10 cellular contexts compared by ENCODE assay signal in the genomic region with DNA sequence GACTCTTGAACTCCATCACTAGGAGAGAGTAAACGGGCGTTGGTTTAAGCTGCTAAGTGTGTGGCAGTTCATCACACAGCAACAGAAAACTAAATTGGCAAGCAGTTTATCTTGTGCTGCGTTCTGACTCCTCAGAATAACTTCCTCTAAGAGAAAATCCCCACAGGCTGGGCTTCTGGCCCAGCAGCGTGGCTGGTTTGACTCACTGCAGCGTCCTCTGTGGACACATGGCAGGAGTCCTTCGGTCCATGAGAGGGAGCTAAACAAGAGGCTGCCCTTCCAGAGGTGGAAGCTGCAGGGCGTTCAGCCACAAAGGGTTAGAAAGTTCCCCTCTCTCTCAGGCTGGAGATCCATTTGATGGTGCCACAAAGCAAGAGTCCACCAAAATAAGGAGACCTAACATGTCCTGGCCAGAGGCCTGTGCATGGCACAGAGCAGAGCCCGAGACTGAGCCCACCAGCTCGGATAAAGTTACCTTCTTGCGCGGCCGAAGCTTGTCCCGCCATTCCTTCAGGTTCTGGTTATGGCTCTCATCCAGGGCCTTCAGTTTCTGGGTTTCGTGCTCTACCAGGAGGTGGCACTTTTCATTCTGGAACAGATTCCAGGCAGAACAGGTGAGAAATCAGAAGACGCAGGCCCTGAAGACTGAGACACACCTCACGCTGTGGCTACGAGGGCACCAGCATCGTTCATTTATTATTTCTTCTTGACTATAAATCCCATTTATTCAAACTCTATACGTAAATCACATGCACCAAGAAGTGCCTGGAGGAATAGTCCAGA. TPM values are rescaled to one million over a fixed set of nuclear protein-coding genes. Genes with fewer than 3 reads are reported as not detected.
DNase-seq lines count a peak whose midpoint lies in the region; ATAC-seq lines count a peak whose summit lies in the region.
"Had no signal": no experiment of that assay in that cellular context is flagged by ENCODE, and none has a peak within 500 bp of the region (broad histone marks: within the 10 kb centered on the region; RNA-seq: fewer than 3 reads in every experiment).

No MANE protein-coding gene starts in this region.

- H3K36me3 Mint-ChIP-seq in activated CD4-positive, alpha-beta T cell treated with anti-CD3 and anti-CD28 coated beads, Interleukin-2, amount 10 ng/mL, durations not matched to agents 7 days and 5 days (ENCODE audit: low read depth) = peaks cover 84% of the 10 kb centered on the region

- no peak overlapping the region for H3K9ac ChIP-seq in muscle layer of colon (ENCODE audit: low read length)
- H3K9ac ChIP-seq: BLaER1 had no signal

- no peak overlapping the region for H3K4me3 Mint-ChIP-seq in activated CD4-positive, alpha-beta T cell treated with anti-CD3 and anti-CD28 coated beads, Interleukin-2, amount 10 ng/mL, durations not matched to agents 7 days and 5 days

- H3K27me3 Mint-ChIP-seq in activated CD4-positive, alpha-beta T cell treated with anti-CD3 and anti-CD28 coated beads, Interleukin-2, amount 10 ng/mL, durations not matched to agents 7 days and 5 days = no peaks in the 10 kb centered on the region

- H3K4me3 ChIP-seq in ACC112 (ENCODE audit: low read depth, low read length) (no peak overlapping the region), muscle layer of colon (ENCODE audit: low read depth in 1 of 2, low read length in 2 of 2) (no peak overlapping the region)
- H3K4me3 ChIP-seq: BLaER1 had no signal

- H3K79me2 ChIP-seq in ACC112 (ENCODE audit: control insufficient read depth, insufficient read depth, low read length, unreplicated experiment) = no peaks in the 10 kb centered on the region

- H3K36me3 ChIP-seq in ACC112 (ENCODE audit: insufficient read depth, low read length) (peaks cover 21% of the 10 kb centered on the region), muscle layer of colon (ENCODE audit: insufficient read depth, low read length) (peaks cover 12% of the 10 kb centered on the region)

- CTCF ChIA-PET in activated CD4-positive, alpha-beta T cell treated with anti-CD3 and anti-CD28 coated beads, Interleukin-2, amount 10 ng/mL, durations not matched to agents 7 days and 5 days (lab: Charles Lee) = interaction anchor here (1.5 kb wide), 1 partner anchor 24 kb away, joined by 3 read pairs; no protein-coding TSS in a partner anchor

- DNase-seq in NCI-H226 (peak; percentile 23), fibroblast of gingiva (ENCODE audit: low read depth) (peak; percentile 76), NCI-H2107 (lab: John Stamatoyannopoulos, UW) (no peak), COR-L47 (lab: John Stamatoyannopoulos, UW) (no peak)
- DNase-seq in activated CD4-positive, alpha-beta T cell treated with anti-CD3 and anti-CD28 coated beads, Interleukin-2, amount 10 ng/mL, durations not matched to agents 7 days and 5 days = no peak
- DNase-seq: activated CD4-positive, alpha-beta T cell treated with anti-CD3 and anti-CD28 coated beads for 4 hours had no signal

- peak overlapping the region; percentile 57 for H3K27ac ChIP-seq in ACC112 (ENCODE audit: low read depth, low read length)
- H3K27ac ChIP-seq in muscle layer of colon (ENCODE audit: low read depth, low read length) = peak overlapping the region; percentile 42
- H3K27ac ChIP-seq: BLaER1 had no signal

- H3K9me3 ChIP-seq in muscle layer of colon (ENCODE audit: low read length) = no peaks in the 10 kb centered on the region
- H3K9me3 ChIP-seq: BLaER1 had no signal

- ATAC-seq in GM19324 (IDR thresholded peaks at IDR 0.05; ENCODE audit: low FRiP score, unreplicated experiment) = no peak

- H3K4me1 Mint-ChIP-seq in activated CD4-positive, alpha-beta T cell treated with anti-CD3 and anti-CD28 coated beads, Interleukin-2, amount 10 ng/mL, durations not matched to agents 7 days and 5 days = peaks cover 23% of the 10 kb centered on the region

- no peaks in the 10 kb centered on the region for H3K9me3 Mint-ChIP-seq in activated CD4-positive, alpha-beta T cell treated with anti-CD3 and anti-CD28 coated beads, Interleukin-2, amount 10 ng/mL, durations not matched to agents 7 days and 5 days

- peaks cover 14% of the 10 kb centered on the region for H3K4me1 ChIP-seq in ACC112 (ENCODE audit: control insufficient read depth, insufficient read depth, low read length, unreplicated experiment)
- peaks cover 12% of the 10 kb centered on the region for H3K4me1 ChIP-seq in muscle layer of colon (ENCODE audit: insufficient read depth, low read length)

- H2AFZ ChIP-seq in ACC112 (ENCODE audit: low read length, unreplicated experiment) = no peak overlapping the region

- no peak overlapping the region for H3K27ac Mint-ChIP-seq in activated CD4-positive, alpha-beta T cell treated with anti-CD3 and anti-CD28 coated beads, Interleukin-2, amount 10 ng/mL, durations not matched to agents 7 days and 5 days

- H3K27me3 ChIP-seq in ACC112 (ENCODE audit: insufficient read depth, low read length) (no peaks in the 10 kb centered on the region), muscle layer of colon (ENCODE audit: control insufficient read depth in 1 of 2, insufficient read depth in 2 of 2, low read length in 2 of 2) (no peaks in the 10 kb centered on the region)
- H3K27me3 ChIP-seq: BLaER1 had no signal

- POLR2A ChIA-PET in activated CD4-positive, alpha-beta T cell treated with anti-CD3 and anti-CD28 coated beads, Interleukin-2, amount 10 ng/mL, durations not matched to agents 7 days and 5 days (lab: Charles Lee) = no interaction called here

RNA-seq across cellular contexts. Expression of a gene that starts 46.2 kb away (rescaled TPM):
- total RNA-seq in activated CD4-positive, alpha-beta T cell treated with anti-CD3 and anti-CD28 coated beads, Interleukin-2, amount 10 ng/mL, durations not matched to agents 7 days and 5 days = 10 to 100 TPM; 27.3 to 27.5 TPM

Comparison
In these comparisons a context has a peak if more than half of its experiments do, and no peak if none do; other contexts are left out.
1. DNase-seq: peak in NCI-H226 (single experiment) and fibroblast of gingiva (single experiment); none in NCI-H2107 (single experiment), COR-L47 (single experiment) and activated CD4-positive, alpha-beta T cell treated with anti-CD3 and anti-CD28 coated beads, Interleukin-2, amount 10 ng/mL, durations not matched to agents 7 days and 5 days (single experiment).